Comparison of ENCODE assay signal across 29 cellular contexts in the genomic region with DNA sequence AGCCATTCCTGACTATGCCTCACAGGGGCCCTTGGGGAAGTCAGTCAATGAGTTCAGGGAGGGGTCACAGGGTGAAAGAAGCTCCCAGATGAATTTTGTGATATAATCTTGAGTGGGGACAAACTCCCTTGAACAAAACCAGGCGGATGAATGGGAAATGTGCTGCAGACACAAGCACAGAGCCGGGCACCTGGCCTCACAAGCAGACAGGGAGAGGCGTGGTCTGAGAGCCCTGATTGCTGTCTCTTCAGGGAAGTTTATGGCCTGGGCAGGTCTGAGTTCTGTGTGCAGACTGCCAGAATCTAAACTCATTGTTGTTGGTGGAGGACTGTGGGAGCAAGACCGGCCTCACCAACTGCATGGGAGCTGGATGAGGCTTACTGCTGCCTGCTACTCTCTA.
DNase-seq lines count a peak whose midpoint lies in the region; ATAC-seq and TF ChIP-seq lines count a peak whose summit lies in the region.
"Had no signal": no experiment of that assay in that cellular context is flagged by ENCODE, and none has a peak within 500 bp of the region (broad histone marks: within the 10 kb centered on the region; RNA-seq: fewer than 3 reads in every experiment).

No MANE protein-coding gene starts in this region.

- H3K36me3 ChIP-seq in right atrium auricular region: no peaks in the 10 kb centered on the region
- H3K36me3 ChIP-seq in mucosa of descending colon (ENCODE audit: low read depth): no peaks in the 10 kb centered on the region
- no peaks in the 10 kb centered on the region for H3K36me3 ChIP-seq in smooth muscle cell (ENCODE audit: low read depth)
- H3K36me3 ChIP-seq: BE2C had no signal

- no peak overlapping the region for H3K9ac ChIP-seq in smooth muscle cell (ENCODE audit: low read depth)
- H3K9ac ChIP-seq: GM23248, SK-N-SH had no signal

- peak overlapping the region; percentile 23 for H2AFZ ChIP-seq in smooth muscle cell (ENCODE audit: low read depth)
- H2AFZ ChIP-seq: GM23248 had no signal

- TF ChIP-seq CTCF in right atrium auricular region (IDR thresholded peaks at IDR 0.05) (no peak), mucosa of descending colon (IDR thresholded peaks at IDR 0.05) (no peak), smooth muscle cell (IDR thresholded peaks at IDR 0.05; ENCODE audit: borderline replicate concordance, insufficient read depth, poor library complexity, severe bottlenecking) (no peak)

- DNase-seq in Right ventricle myocardium superior (no peak), right atrium auricular region (ENCODE audit: low spot score) (no peak), mucosa of descending colon (peak; percentile 70 to 85 (median 75)), smooth muscle cell (lab: John Stamatoyannopoulos, UW; ENCODE audit: unreplicated experiment) (no peak), NCI-H69 (lab: John Stamatoyannopoulos, UW) (no peak), HPDE6-E6E7 (ENCODE audit: extremely low spot score) (no peak)
- DNase-seq in stimulated activated CD4-positive, alpha-beta T cell treated with anti-CD3 and anti-CD28 coated beads, Interleukin-4, amount 100 ng/mL, for 4 hours: no peak
- DNase-seq: ACHN; BE2C; CD8-positive, alpha-beta memory T cell; DMS 273 treated with DMSO at 0.1 percent for 48 hours; DMS79; EL; GDM1; GM23248; H9; Kasumi-1; MV-4-11; NCI-H1105 treated with DMSO at 0.1 percent for 48 hours; NCI-H146; NCI-H1930; NCI-H2107; NCI-H446; NCI-H524 treated with DMSO at 0.1 percent for 48 hours; SK-N-SH had no signal

- H3K4me3 ChIP-seq in right atrium auricular region: no peak overlapping the region
- no peak overlapping the region for H3K4me3 ChIP-seq in mucosa of descending colon
- no peak overlapping the region for H3K4me3 ChIP-seq in smooth muscle cell
- H3K4me3 ChIP-seq: GM23248, K562 had no signal

- no peak overlapping the region for H3K4me2 ChIP-seq in smooth muscle cell
- H3K4me2 ChIP-seq: SK-N-SH had no signal

- ATAC-seq in Right ventricle myocardium superior (ENCODE audit: poor library complexity) (peak; percentile 43), mucosa of descending colon (peak; percentile 95)
- ATAC-seq: HepG2, K562, Panc1 had no signal

- no peaks in the 10 kb centered on the region for H3F3A ChIP-seq in smooth muscle cell (ENCODE audit: low read depth)

- intact Hi-C loops in Right ventricle myocardium superior (cut with DNase I) (no loop called here), mucosa of descending colon (cut with DNase I, micrococcal nuclease) (loop anchor here in 1 of 2 donors (10.0 kb wide), 1 partner anchor 226 kb away; no protein-coding TSS in a partner anchor)

- no peaks in the 10 kb centered on the region for H3K27me3 ChIP-seq in right atrium auricular region
- no peaks in the 10 kb centered on the region for H3K27me3 ChIP-seq in smooth muscle cell (ENCODE audit: low read depth)
- H3K27me3 ChIP-seq: BE2C had no signal

- H3K79me2 ChIP-seq in smooth muscle cell (ENCODE audit: low read depth): no peaks in the 10 kb centered on the region

- no peaks in the 10 kb centered on the region for H4K20me1 ChIP-seq in smooth muscle cell (ENCODE audit: low read depth)

- H3K4me1 ChIP-seq in right atrium auricular region (no peaks in the 10 kb centered on the region), mucosa of descending colon (ENCODE audit: low read depth) (peaks cover 20% of the 10 kb centered on the region), smooth muscle cell (ENCODE audit: low read depth) (no peaks in the 10 kb centered on the region)
- H3K4me1 ChIP-seq: BE2C had no signal

- 86% methylated on average over 4 of the region's 4 CpGs for WGBS in smooth muscle cell (ENCODE audit: low lambda C conversion rate)

- H3K27ac ChIP-seq in right atrium auricular region (no peak overlapping the region), smooth muscle cell (ENCODE audit: low read depth) (no peak overlapping the region)
- H3K27ac ChIP-seq: 22Rv1, GM23248 had no signal

- H3K9me3 ChIP-seq in right atrium auricular region (no peaks in the 10 kb centered on the region), mucosa of descending colon (no peaks in the 10 kb centered on the region), smooth muscle cell (replicated peaks; ENCODE audit: low read depth) (no peaks in the 10 kb centered on the region)
- H3K9me3 ChIP-seq: BE2C, SK-N-SH had no signal

Comparison
In these comparisons a context has a peak if more than half of its experiments do, and no peak if none do; other contexts are left out.
1. DNase-seq: peak in mucosa of descending colon (3 of 3); none in Right ventricle myocardium superior (single experiment), right atrium auricular region (single experiment), smooth muscle cell (single experiment), NCI-H69 (single experiment), stimulated activated CD4-positive, alpha-beta T cell treated with anti-CD3 and anti-CD28 coated beads, Interleukin-4, amount 100 ng/mL, for 4 hours (0 of 2) and HPDE6-E6E7 (single experiment).